Comparison of ENCODE assay signal across 9 cellular contexts in the genomic region with DNA sequence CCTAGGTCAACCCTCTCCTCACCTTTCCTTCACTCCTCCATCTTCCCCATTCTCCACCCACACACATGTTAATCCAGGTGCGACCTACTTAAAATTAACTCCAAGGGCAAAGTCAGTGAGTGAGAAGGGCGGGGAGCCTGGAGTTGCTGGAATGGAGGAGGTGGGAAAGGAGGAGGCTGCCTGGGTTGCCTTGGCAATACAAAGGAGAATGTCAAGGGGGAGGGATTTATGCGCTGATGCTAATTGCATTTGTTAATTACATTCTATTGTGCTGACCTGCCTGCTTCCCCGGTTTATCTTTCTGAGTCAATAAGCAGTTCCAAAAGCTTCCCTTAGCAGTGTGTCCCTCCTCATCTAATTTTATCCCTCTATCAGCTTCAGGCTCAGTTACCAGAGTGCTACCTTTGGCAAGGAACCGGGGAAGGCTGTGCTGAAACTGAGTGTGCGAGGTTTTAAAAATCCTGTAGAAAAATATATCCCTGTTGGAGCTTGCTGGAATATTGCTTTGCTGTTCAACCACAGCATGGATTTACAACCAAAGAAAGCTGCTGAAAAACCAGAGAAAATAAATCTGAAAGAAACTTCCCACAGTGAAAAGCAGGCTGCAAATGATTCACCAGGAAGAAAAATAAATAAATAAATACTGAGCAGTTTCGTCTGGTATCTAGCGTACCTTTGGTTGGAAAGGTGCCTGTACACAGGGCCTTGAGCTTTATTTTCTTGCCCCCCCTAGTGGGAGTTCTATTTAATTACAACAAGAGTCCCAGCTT.
DNase-seq lines count a peak whose midpoint lies in the region; TF ChIP-seq lines count a peak whose summit lies in the region.
"Had no signal": no experiment of that assay in that cellular context is flagged by ENCODE, and none has a peak within 500 bp of the region (broad histone marks: within the 10 kb centered on the region; RNA-seq: fewer than 3 reads in every experiment).

No MANE protein-coding gene starts in this region.

- H3K4me1 ChIP-seq in OCI-LY7 (ENCODE audit: insufficient read depth, low read length, poor library complexity, severe bottlenecking) (no peaks in the 10 kb centered on the region), liver (ENCODE audit: control insufficient read depth in 4 of 4, insufficient read depth in 4 of 4, low read length in 3 of 4) (peaks cover 0 to 9% (median 7%) of the 10 kb centered on the region in 4 donors)

- H4K20me1 ChIP-seq in OCI-LY7 (ENCODE audit: insufficient read depth, low read length): no peaks in the 10 kb centered on the region

- H3K27me3 ChIP-seq in liver (ENCODE audit: control insufficient read depth in 4 of 4, insufficient read depth in 4 of 4, low read length in 3 of 4): no peaks in the 10 kb centered on the region
- H3K27me3 ChIP-seq: neutrophil had no signal

- H3K9me2 ChIP-seq in OCI-LY7 (ENCODE audit: insufficient read depth, low read length): no peaks in the 10 kb centered on the region

- POLR2A ChIA-PET in OCI-LY7 (lab: Charles Lee): no interaction called here

- no TSS peak for BruUV-seq in OCI-LY7 (replicated peaks; lab: Mats Ljungman, UMichigan)

- H3K79me2 ChIP-seq in OCI-LY7 (ENCODE audit: insufficient read depth, low read depth, low read length): no peaks in the 10 kb centered on the region

- CTCF ChIA-PET in activated naive CD4-positive, alpha-beta T cell treated with anti-CD3 and anti-CD28 coated beads for 36 hours (lab: Charles Lee): interaction anchor here (0.6 to 1.3 kb wide), 8 partner anchors 9 to 1740 kb away, joined by 3 to 5 read pairs (median 3); no protein-coding TSS in a partner anchor
- CTCF ChIA-PET in OCI-LY7 (lab: Charles Lee; ENCODE audit: unreplicated experiment): interaction anchor here (0.8 kb wide), 1 partner anchor 9 kb away, joined by 3 read pairs; no protein-coding TSS in a partner anchor

- H3K4me1 Mint-ChIP-seq in activated naive CD4-positive, alpha-beta T cell treated with anti-CD3 and anti-CD28 coated beads for 36 hours (ENCODE audit: low read depth): no peaks in the 10 kb centered on the region

- no peaks in the 10 kb centered on the region for H3K36me3 Mint-ChIP-seq in activated naive CD4-positive, alpha-beta T cell treated with anti-CD3 and anti-CD28 coated beads for 36 hours (ENCODE audit: low read depth)

- H3K27ac Mint-ChIP-seq in activated naive CD4-positive, alpha-beta T cell treated with anti-CD3 and anti-CD28 coated beads for 36 hours: no peak overlapping the region

- TF ChIP-seq CTCF in HFF-Myc (IDR thresholded peaks at IDR 0.05; ENCODE audit: low read depth, low read length, missing control alignments) (peak; percentile 59), LNCAP (IDR thresholded peaks at IDR 0.05) (peak; percentile 69), OCI-LY7 (conservative IDR thresholded peaks at IDR 0.05; ENCODE audit: low read length) (peak; percentile 78), liver (IDR thresholded peaks at IDR 0.05; ENCODE audit: low read depth, low read length, missing input control) (peak; percentile 77)

- H3K9me3 ChIP-seq in OCI-LY7 (ENCODE audit: low read length): no peaks in the 10 kb centered on the region
- H3K9me3 ChIP-seq in liver (ENCODE audit: control insufficient read depth in 4 of 4, low read length in 3 of 4): no peaks in the 10 kb centered on the region
- H3K9me3 ChIP-seq: neutrophil had no signal

- H2AFZ ChIP-seq in OCI-LY7 (ENCODE audit: low read length): no peak overlapping the region

- H3K4me3 Mint-ChIP-seq in activated naive CD4-positive, alpha-beta T cell treated with anti-CD3 and anti-CD28 coated beads for 36 hours: no peak overlapping the region

- peak; percentile 94 for TF ChIP-seq RAD21 in liver (IDR thresholded peaks at IDR 0.05)

- H3K9ac ChIP-seq in liver (ENCODE audit: low read depth in 1 of 2, low read length in 2 of 2): peak overlapping the region in 1 of 2 donors; percentile 79

- no peaks in the 10 kb centered on the region for H3K9me3 Mint-ChIP-seq in activated naive CD4-positive, alpha-beta T cell treated with anti-CD3 and anti-CD28 coated beads for 36 hours

- H3K27me3 Mint-ChIP-seq in activated naive CD4-positive, alpha-beta T cell treated with anti-CD3 and anti-CD28 coated beads for 36 hours (ENCODE audit: low read depth): no peaks in the 10 kb centered on the region

- H3K27ac ChIP-seq in OCI-LY7 (ENCODE audit: low read depth, low read length, poor library complexity, severe bottlenecking): no peak overlapping the region
- H3K27ac ChIP-seq in liver (ENCODE audit: low read depth in 1 of 2, low read length in 2 of 2): peak overlapping the region; percentile 56 to 73
- H3K27ac ChIP-seq: neutrophil had no signal

- peak; percentile 6 for DNase-seq in activated naive CD4-positive, alpha-beta T cell treated with anti-CD3 and anti-CD28 coated beads for 36 hours
- DNase-seq in activated naive CD4-positive, alpha-beta T cell (lab: John Stamatoyannopoulos, UW): no peak
- DNase-seq in HFF-Myc (ENCODE audit: extremely low read depth, low read depth) (peak; percentile 40), OCI-LY7 (ENCODE audit: low spot score) (peak; percentile 35), dermis blood vessel endothelial cell (peak; percentile 82), ureter (ENCODE audit: low spot score) (peak; percentile 47)

- H3K4me3 ChIP-seq in HFF-Myc (replicated peaks; ENCODE audit: low read depth, low read length) (no peak overlapping the region), OCI-LY7 (ENCODE audit: low read depth, low read length, poor library complexity, severe bottlenecking) (no peak overlapping the region), liver (ENCODE audit: low read depth in 1 of 3, low read length in 3 of 3) (peak overlapping the region; percentile 33 to 53 (median 49))

- intact Hi-C loops in activated naive CD4-positive, alpha-beta T cell treated with anti-CD3 and anti-CD28 coated beads for 36 hours (cut with micrococcal nuclease): loop anchor here (1.0 to 10.0 kb wide), 4 partner anchors 298 to 1741 kb away; no protein-coding TSS in a partner anchor
- intact Hi-C loops in OCI-LY7 (cut with micrococcal nuclease; ENCODE audit: unreplicated experiment): loop anchor here (10.0 kb wide), 1 partner anchor 301 kb away; no protein-coding TSS in a partner anchor

- no peak overlapping the region for H3K4me2 ChIP-seq in OCI-LY7 (ENCODE audit: low read length)

- WGBS in liver: 12% methylated on average over 8 of the region's 8 CpGs

- no peaks in the 10 kb centered on the region for H3K36me3 ChIP-seq in OCI-LY7 (ENCODE audit: insufficient read depth, low read length)
- no peaks in the 10 kb centered on the region for H3K36me3 ChIP-seq in liver (ENCODE audit: control insufficient read depth in 4 of 4, insufficient read depth in 3 of 4, low read depth in 1 of 4, low read length in 3 of 4)
- H3K36me3 ChIP-seq: neutrophil had no signal

TF ChIP-seq in liver, 16 proteins besides CTCF, POLR2A, EP300 and RAD21 (continues in another document):
- peak; percentile 18 to 29 for TF ChIP-seq RXRA (IDR thresholded peaks at IDR 0.05)
- no peak for TF ChIP-seq HNF4G (IDR thresholded peaks at IDR 0.05)
- TF ChIP-seq SP1 (IDR thresholded peaks at IDR 0.05): peak; percentile 13
- TF ChIP-seq, protein P1, sequence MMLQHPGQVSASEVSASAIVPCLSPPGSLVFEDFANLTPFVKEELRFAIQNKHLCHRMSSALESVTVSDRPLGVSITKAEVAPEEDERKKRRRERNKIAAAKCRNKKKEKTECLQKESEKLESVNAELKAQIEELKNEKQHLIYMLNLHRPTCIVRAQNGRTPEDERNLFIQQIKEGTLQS (IDR thresholded peaks at IDR 0.05): no peak
- TF ChIP-seq, protein P2, sequence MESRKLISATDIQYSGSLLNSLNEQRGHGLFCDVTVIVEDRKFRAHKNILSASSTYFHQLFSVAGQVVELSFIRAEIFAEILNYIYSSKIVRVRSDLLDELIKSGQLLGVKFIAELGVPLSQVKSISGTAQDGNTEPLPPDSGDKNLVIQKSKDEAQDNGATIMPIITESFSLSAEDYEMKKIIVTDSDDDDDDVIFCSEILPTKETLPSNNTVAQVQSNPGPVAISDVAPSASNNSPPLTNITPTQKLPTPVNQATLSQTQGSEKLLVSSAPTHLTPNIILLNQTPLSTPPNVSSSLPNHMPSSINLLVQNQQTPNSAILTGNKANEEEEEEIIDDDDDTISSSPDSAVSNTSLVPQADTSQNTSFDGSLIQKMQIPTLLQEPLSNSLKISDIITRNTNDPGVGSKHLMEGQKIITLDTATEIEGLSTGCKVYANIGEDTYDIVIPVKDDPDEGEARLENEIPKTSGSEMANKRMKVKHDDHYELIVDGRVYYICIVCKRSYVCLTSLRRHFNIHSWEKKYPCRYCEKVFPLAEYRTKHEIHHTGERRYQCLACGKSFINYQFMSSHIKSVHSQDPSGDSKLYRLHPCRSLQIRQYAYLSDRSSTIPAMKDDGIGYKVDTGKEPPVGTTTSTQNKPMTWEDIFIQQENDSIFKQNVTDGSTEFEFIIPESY (IDR thresholded peaks at IDR 0.05): no peak
- TF ChIP-seq GABPA (IDR thresholded peaks at IDR 0.05 in 1 of 2, conservative IDR thresholded peaks at IDR 0.05 in 1 of 2): no peak
- TF ChIP-seq TAF1 (conservative IDR thresholded peaks at IDR 0.05): no peak
- TF ChIP-seq, protein P3, sequence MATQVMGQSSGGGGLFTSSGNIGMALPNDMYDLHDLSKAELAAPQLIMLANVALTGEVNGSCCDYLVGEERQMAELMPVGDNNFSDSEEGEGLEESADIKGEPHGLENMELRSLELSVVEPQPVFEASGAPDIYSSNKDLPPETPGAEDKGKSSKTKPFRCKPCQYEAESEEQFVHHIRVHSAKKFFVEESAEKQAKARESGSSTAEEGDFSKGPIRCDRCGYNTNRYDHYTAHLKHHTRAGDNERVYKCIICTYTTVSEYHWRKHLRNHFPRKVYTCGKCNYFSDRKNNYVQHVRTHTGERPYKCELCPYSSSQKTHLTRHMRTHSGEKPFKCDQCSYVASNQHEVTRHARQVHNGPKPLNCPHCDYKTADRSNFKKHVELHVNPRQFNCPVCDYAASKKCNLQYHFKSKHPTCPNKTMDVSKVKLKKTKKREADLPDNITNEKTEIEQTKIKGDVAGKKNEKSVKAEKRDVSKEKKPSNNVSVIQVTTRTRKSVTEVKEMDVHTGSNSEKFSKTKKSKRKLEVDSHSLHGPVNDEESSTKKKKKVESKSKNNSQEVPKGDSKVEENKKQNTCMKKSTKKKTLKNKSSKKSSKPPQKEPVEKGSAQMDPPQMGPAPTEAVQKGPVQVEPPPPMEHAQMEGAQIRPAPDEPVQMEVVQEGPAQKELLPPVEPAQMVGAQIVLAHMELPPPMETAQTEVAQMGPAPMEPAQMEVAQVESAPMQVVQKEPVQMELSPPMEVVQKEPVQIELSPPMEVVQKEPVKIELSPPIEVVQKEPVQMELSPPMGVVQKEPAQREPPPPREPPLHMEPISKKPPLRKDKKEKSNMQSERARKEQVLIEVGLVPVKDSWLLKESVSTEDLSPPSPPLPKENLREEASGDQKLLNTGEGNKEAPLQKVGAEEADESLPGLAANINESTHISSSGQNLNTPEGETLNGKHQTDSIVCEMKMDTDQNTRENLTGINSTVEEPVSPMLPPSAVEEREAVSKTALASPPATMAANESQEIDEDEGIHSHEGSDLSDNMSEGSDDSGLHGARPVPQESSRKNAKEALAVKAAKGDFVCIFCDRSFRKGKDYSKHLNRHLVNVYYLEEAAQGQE (IDR thresholded peaks at IDR 0.05): no peak
- TF ChIP-seq YY1 (IDR thresholded peaks at IDR 0.05): no peak
- TF ChIP-seq FOXA1 (IDR thresholded peaks at IDR 0.05): peak; percentile 37

Comparison
In these comparisons a context has a peak if more than half of its experiments do, and no peak if none do; other contexts are left out.
1. DNase-seq: peak in activated naive CD4-positive, alpha-beta T cell treated with anti-CD3 and anti-CD28 coated beads for 36 hours (single experiment), HFF-Myc (single experiment), OCI-LY7 (single experiment), dermis blood vessel endothelial cell (single experiment) and ureter (single experiment); none in activated naive CD4-positive, alpha-beta T cell (0 of 4).
2. H3K4me3 ChIP-seq: peak in liver (3 of 3); none in HFF-Myc (single experiment) and OCI-LY7 (single experiment).
3. Peak in every context shown above with its lines, with median percentiles within 50 percentile points of each other: CTCF ChIP-seq.